In genomic region chr12:28292699-28293098, GRCh38 we compare ENCODE assay signal across 24 cellular contexts.
"Had no signal": no experiment of that assay in that cellular context is flagged by ENCODE, and none has a peak within 500 bp of the region (broad histone marks: within the 10 kb centered on the region; RNA-seq: fewer than 3 reads in every experiment).

No MANE protein-coding gene starts in this region.

- H2AFZ ChIP-seq: PC-9 had no signal

- H3K4me3 ChIP-seq: PC-9, Peyer's patch, SJSA1, SK-N-MC had no signal

- H3K27ac Mint-ChIP-seq: T-cell had no signal

- H3K36me3 ChIP-seq: Peyer's patch, SJSA1 had no signal

- FAIRE-seq: HTR-8/SVneo had no signal

- H3K9ac ChIP-seq: KMS-11 had no signal

- H3K27me3 Mint-ChIP-seq: T-cell had no signal

- H3K27me3 ChIP-seq: Peyer's patch, SJSA1 had no signal

- H3K4me3 Mint-ChIP-seq: T-cell had no signal

- H3K9me3 ChIP-seq: SJSA1 had no signal

- DNase-seq: Kasumi-1; MM.1S; NCI-H1092 treated with DMSO at 0.1 percent for 48 hours; NCI-H1436; NCI-H187; NCI-H2029 treated with DMSO at 0.1 percent for 48 hours; NCI-H2171 treated with DMSO at 0.1 percent for 48 hours; NCI-H345; NCI-H446 treated with DMSO at 0.1 percent for 48 hours; NCI-H524; NCI-H526 treated with DMSO at 0.1 percent for 48 hours; NCI-H748 treated with DMSO at 0.1 percent for 48 hours; NK-92 treated with Interleukin-12 subunit alpha and Interleukin-12 subunit beta, amount 100 ng/mL, for 24 hours; PC-9; Peyer's patch; SHP77 treated with DMSO at 0.1 percent for 48 hours; SW 1271; T-cell had no signal

- H3K4me2 ChIP-seq: KMS-11, PC-9 had no signal

- H3K4me1 ChIP-seq: Peyer's patch, SJSA1 had no signal

- ATAC-seq: Right ventricle myocardium inferior, T-cell had no signal

- H3K27ac ChIP-seq: HL-60, KMS-11, PC-9, Peyer's patch, SJSA1, SK-N-MC had no signal
